8 cellular contexts compared by ENCODE assay signal in genomic region chr16:56608876-56609462, GRCh38. TPM values are rescaled to one million over a fixed set of nuclear protein-coding genes. Genes with fewer than 3 reads are reported as not detected.
A peak's percentile ranks its signal among the peaks of the same experiment; 100 is the strongest.
DNase-seq lines count a peak whose midpoint lies in the region; ATAC-seq and TF ChIP-seq lines count a peak whose summit lies in the region.

No MANE protein-coding gene starts in this region.

- no peak overlapping the region for H3K23ac ChIP-seq in neuronal stem cell (ENCODE audit: low read depth, low read length, poor library complexity)

- CTCF ChIA-PET in RWPE1 (lab: Yijun Ruan, JAX) = no interaction called here

- H3K79me1 ChIP-seq in neuronal stem cell (ENCODE audit: low read depth, low read length) = no peaks in the 10 kb centered on the region

- DNase-seq in NCI-H1417 (lab: John Stamatoyannopoulos, UW) (peak; percentile 5 to 58 (median 55)), NCI-H1417 treated with DMSO at 0.1 percent for 48 hours (lab: John Stamatoyannopoulos, UW) (no peak), RWPE1 (ENCODE audit: low spot score) (no peak), epithelial cell of prostate (ENCODE audit: low read depth, low spot score) (no peak), neuronal stem cell (ENCODE audit: low spot score) (no peak), GM10266 (ENCODE audit: extremely low spot score) (no peak), AG08396 (ENCODE audit: low spot score) (no peak)

- H3K9me3 ChIP-seq in neuronal stem cell (replicated peaks in 1 of 2; ENCODE audit: control insufficient read depth in 2 of 2, insufficient read depth in 1 of 2, low read depth in 1 of 2, low read length in 2 of 2) = no peaks in the 10 kb centered on the region

- no peak overlapping the region for H2BK120ac ChIP-seq in neuronal stem cell (ENCODE audit: low read depth, low read length)

- peaks cover 6 to 39% (median 31%) of the 10 kb centered on the region in 3 experiments for H3K27me3 ChIP-seq in neuronal stem cell (ENCODE audit: control insufficient read depth in 3 of 3, insufficient read depth in 3 of 3, low read depth in 1 of 3, low read length in 3 of 3)

- H3K9ac ChIP-seq in neuronal stem cell (ENCODE audit: low read depth, low read length, poor library complexity) = no peak overlapping the region

- POLR2A ChIA-PET in RWPE1 (lab: Yijun Ruan, JAX; ENCODE audit: low non-redundant PET) = interaction anchor here (0.7 to 1.5 kb wide), 2 partner anchors 8 to 76 kb away, joined by 3 to 4 read pairs; no protein-coding TSS in a partner anchor

- no peak overlapping the region for H2BK15ac ChIP-seq in neuronal stem cell (ENCODE audit: low read length)

- H4K8ac ChIP-seq in neuronal stem cell (ENCODE audit: low read depth, low read length) = no peak overlapping the region

- no peak overlapping the region for H3K14ac ChIP-seq in neuronal stem cell (ENCODE audit: low read length)

- H4K91ac ChIP-seq in neuronal stem cell (ENCODE audit: low read depth, low read length, poor library complexity) = no peak overlapping the region

- no peak overlapping the region for H2AK5ac ChIP-seq in neuronal stem cell (ENCODE audit: low read depth, low read length)

- no peak overlapping the region for H2BK12ac ChIP-seq in neuronal stem cell (ENCODE audit: low read length)

- H3K18ac ChIP-seq in neuronal stem cell (ENCODE audit: low read length) = no peak overlapping the region

- TF ChIP-seq CTCF in RWPE1 (conservative IDR thresholded peaks at IDR 0.05; ENCODE audit: low read depth) (no peak), GM10266 (IDR thresholded peaks at IDR 0.05; ENCODE audit: control insufficient read depth, insufficient read depth, low read depth, missing control alignments) (no peak)

- H2BK5ac ChIP-seq in neuronal stem cell (ENCODE audit: low read length) = no peak overlapping the region

- peak overlapping the region; percentile 74 for H3K4me2 ChIP-seq in neuronal stem cell (ENCODE audit: insufficient read depth, low read length, poor library complexity, severe bottlenecking)

- H2AFZ ChIP-seq in neuronal stem cell (ENCODE audit: low read length) = peak overlapping the region; percentile 81

- H3K4me3 ChIP-seq in neuronal stem cell (ENCODE audit: low read length in 2 of 2) = peak overlapping the region in 1 of 2 donors; percentile 48

- peaks cover 16 to 22% of the 10 kb centered on the region in 2 donors for H3K4me1 ChIP-seq in neuronal stem cell (ENCODE audit: control insufficient read depth in 2 of 2, insufficient read depth in 1 of 2, low read depth in 1 of 2, low read length in 2 of 2)

- peak overlapping the region; percentile 100 for H3K27ac ChIP-seq in RWPE1
- peak overlapping the region; percentile 100 for H3K27ac ChIP-seq in epithelial cell of prostate
- no peak overlapping the region for H3K27ac ChIP-seq in neuronal stem cell (replicated peaks; ENCODE audit: low read length)

- H3K36me3 ChIP-seq in neuronal stem cell (replicated peaks in 1 of 2; ENCODE audit: control insufficient read depth in 2 of 2, insufficient read depth in 2 of 2, low read length in 2 of 2) = no peaks in the 10 kb centered on the region

- no peak for ATAC-seq in GM19452 (IDR thresholded peaks at IDR 0.05; ENCODE audit: unreplicated experiment)

- H3K4ac ChIP-seq in neuronal stem cell (ENCODE audit: low read length) = no peak overlapping the region

- WGBS in neuronal stem cell (ENCODE audit: extremely low coverage in 2 of 2, insufficient read length in 2 of 2, insufficient replicate concordance in 1 of 2), 2 donors = no CpG with 5 or more reads among the region's 21 CpGs

RNA-seq across cellular contexts. Expression of gene MT2A, which starts 0.6 kb away (rescaled TPM):
- 3.5 TPM for polyA plus RNA-seq in neuronal stem cell (2013, experiment 1 of 2)
- polyA plus RNA-seq in neuronal stem cell (2013, experiment 2 of 2) = 3.5 TPM

RNA-seq across cellular contexts. Expression of gene MT1E, which starts 16.6 kb away (rescaled TPM):
- polyA plus RNA-seq in neuronal stem cell (2013, experiment 1 of 2) = 0.35 TPM
- polyA plus RNA-seq in neuronal stem cell (2013, experiment 2 of 2) = 0.28 TPM

RNA-seq across cellular contexts. Expression of gene MT3, which starts 19.6 kb away (rescaled TPM):
- not detected for polyA plus RNA-seq in neuronal stem cell (2013, experiment 1 of 2)
- not detected for polyA plus RNA-seq in neuronal stem cell (2013, experiment 2 of 2)

RNA-seq across cellular contexts. Expression of gene MT1M, which starts 23.5 kb away (rescaled TPM):
- not detected for polyA plus RNA-seq in neuronal stem cell (2013, experiment 1 of 2)
- polyA plus RNA-seq in neuronal stem cell (2013, experiment 2 of 2) = not detected

RNA-seq across cellular contexts. Expression of gene MT1A, which starts 29.5 kb away (rescaled TPM):
- polyA plus RNA-seq in neuronal stem cell (2013, experiment 1 of 2) = not detected
- not detected for polyA plus RNA-seq in neuronal stem cell (2013, experiment 2 of 2)

Comparison
In these comparisons a context has a peak if more than half of its experiments do, and no peak if none do; other contexts are left out.
1. DNase-seq: peak in NCI-H1417 (3 of 3); none in NCI-H1417 treated with DMSO at 0.1 percent for 48 hours (single experiment), RWPE1 (single experiment), epithelial cell of prostate (single experiment), neuronal stem cell (single experiment), GM10266 (single experiment) and AG08396 (single experiment).